8 cellular contexts compared by ENCODE assay signal in genomic region chr17:81635431-81635830, GRCh38. TPM values are rescaled to one million over a fixed set of nuclear protein-coding genes. Genes with fewer than 3 reads are reported as not detected.
DNase-seq lines count a peak whose midpoint lies in the region; ATAC-seq, FAIRE-seq and TF ChIP-seq lines count a peak whose summit lies in the region.

No MANE protein-coding gene starts in this region.

- peaks cover 30% of the 10 kb centered on the region for H3K4me1 Mint-ChIP-seq in HFFc6 (ENCODE audit: low read depth)

- TF ChIP-seq RAD21 in K562 (CRISPR knock-in tag; conservative IDR thresholded peaks at IDR 0.05 in 1 of 2, IDR thresholded peaks at IDR 0.05 in 1 of 2): no peak

- peak overlapping the region; percentile 89 to 94 for H3K9ac ChIP-seq in K562 (ENCODE audit: insufficient read depth in 1 of 2, low read depth in 2 of 2, low read length in 2 of 2)

- in situ Hi-C loops in K562 (cut with MboI): no loop called here

- TF ChIP-seq POLR2A in K562 (conservative IDR thresholded peaks at IDR 0.05): no peak

- WGBS in K562 (ENCODE audit: insufficient coverage, low coverage, missing lambda C conversion rate): 31% methylated on average over 5 of the region's 5 CpGs

- H3K27ac ChIP-seq in 22Rv1 (peak overlapping the region; percentile 84; the same call in 1 of the 2 replicates), K562 (ENCODE audit: extremely low read depth, low read depth, low read length) (peak overlapping the region; percentile 87), lower lobe of right lung (peak overlapping the region; percentile 91)

- peaks cover 6% of the 10 kb centered on the region for H4K20me1 ChIP-seq in K562 (replicated peaks; ENCODE audit: control insufficient read depth, insufficient read depth, low read length)

- H3K9me3 Mint-ChIP-seq in HFFc6: no peaks in the 10 kb centered on the region

- peak overlapping the region; percentile 94 for H3K4me3 Mint-ChIP-seq in HFFc6

- H3K27me3 ChIP-seq in K562 (ENCODE audit: control insufficient read depth in 2 of 2, insufficient read depth in 2 of 2, low read length in 2 of 2): no peaks in the 10 kb centered on the region
- H3K27me3 ChIP-seq in lower lobe of right lung (ENCODE audit: low read depth): no peaks in the 10 kb centered on the region

- H3K36me3 Mint-ChIP-seq in HFFc6 (ENCODE audit: low read depth): peaks cover 14% of the 10 kb centered on the region

- CTCF ChIA-PET in K562 (lab: Yijun Ruan, JAX; ENCODE audit: low intra/inter-chr PET ratio): no interaction called here

- FAIRE-seq in K562 (lab: Jason Lieb, UNC): no peak

- H3K79me2 ChIP-seq in K562 (ENCODE audit: control insufficient read depth, insufficient read depth, low read length): peaks cover 63% of the 10 kb centered on the region

- TF ChIP-seq CTCF in 22Rv1 (IDR thresholded peaks at IDR 0.05) (no peak), HFFc6 (IDR thresholded peaks at IDR 0.05) (no peak), K562 (IDR thresholded peaks at IDR 0.05 in 2 of 3, conservative IDR thresholded peaks at IDR 0.05 in 1 of 3; ENCODE audit: insufficient read depth in 2 of 3, low read depth in 1 of 3, low read length in 3 of 3) (no peak), lower lobe of right lung (IDR thresholded peaks at IDR 0.05) (no peak)

- POLR2A ChIA-PET in K562 (lab: Yijun Ruan, JAX): interaction anchor here (0.6 to 1.4 kb wide), 4 partner anchors 31 to 274 kb away, joined by 3 to 6 read pairs (median 4); partner anchors contain the start of gene CCDC137

- H3K4me3 ChIP-seq in K562 (peak overlapping the region; percentile 69), lower lobe of right lung (peak overlapping the region; percentile 74)

- H3K4me2 ChIP-seq in K562 (ENCODE audit: insufficient read depth, low read length): peak overlapping the region; percentile 84

- no peak overlapping the region for H2AFZ ChIP-seq in K562 (ENCODE audit: low read depth, low read length)

- TSS peak; percentile 74 for BruUV-seq in K562 (replicated peaks; lab: Mats Ljungman, UMichigan)

- H3K36me3 ChIP-seq in K562 (ENCODE audit: control insufficient read depth, insufficient read depth, low read length) (peaks cover 34% of the 10 kb centered on the region; the same call in 2 of the 3 replicates), lower lobe of right lung (peaks cover 2% of the 10 kb centered on the region)

- DNase-seq in HFFc6: no peak
- peak in 1 of 4 experiments; percentile 26 for DNase-seq in K562 (ENCODE audit: extremely low read depth in 1 of 4, low spot score in 3 of 4)
- DNase-seq in lower lobe of right lung: no peak
- DNase-seq in foreskin melanocyte: no peak
- DNase-seq in A172 (ENCODE audit: low spot score): no peak
- no peak for DNase-seq in activated CD4-positive, alpha-beta T cell treated with anti-CD3 and anti-CD28 coated beads for 1 hour

- intact Hi-C loops in K562 (cut with micrococcal nuclease): no loop called here
- intact Hi-C loops in lower lobe of right lung (cut with DNase I): no loop called here

- peaks cover 20 to 22% of the 10 kb centered on the region in 2 experiments; a peak in 4 of 5 replicates for H3K4me1 ChIP-seq in K562 (replicated peaks in 1 of 2; ENCODE audit: control insufficient read depth in 2 of 2, insufficient read depth in 2 of 2, low read length in 2 of 2)
- peaks cover 32% of the 10 kb centered on the region for H3K4me1 ChIP-seq in lower lobe of right lung

- no peaks in the 10 kb centered on the region; the same call in 1 of the 2 replicates for H3K27me3 Mint-ChIP-seq in HFFc6 (ENCODE audit: insufficient read depth)

- ATAC-seq in K562 (peak; percentile 11; the same call in 2 of the 3 replicates), lower lobe of right lung (no peak), GM21825 (IDR thresholded peaks at IDR 0.05; ENCODE audit: unreplicated experiment) (no peak)

- H3K27ac Mint-ChIP-seq in HFFc6: peak overlapping the region; percentile 92

- H3K9me3 ChIP-seq in K562 (replicated peaks; ENCODE audit: control insufficient read depth, insufficient read depth, low read depth, low read length) (no peaks in the 10 kb centered on the region), lower lobe of right lung (no peaks in the 10 kb centered on the region)

- H3K9me1 ChIP-seq in K562 (ENCODE audit: control insufficient read depth, insufficient read depth, low read length): no peaks in the 10 kb centered on the region

- no peak for TF ChIP-seq EP300 in K562 (IDR thresholded peaks at IDR 0.05; ENCODE audit: low read length)

RNA-seq across cellular contexts. Expression of gene NPLOC4, which starts 1.5 kb away (rescaled TPM):
- total RNA-seq in HFFc6 (2021; fragmentation: NEBNext Ultra II Directional; extraction: Animal tissue kit (Norgen Biotek cat#: 25700)): 100 to 1,000 TPM; 121 to 140 (median 133) TPM
- 277 and 501 TPM in 2 replicates for total RNA-seq in K562 (2011; cell fraction: chromatin; rRNA removed; ENCODE audit: low replicate concordance)
- 241 and 247 TPM in 2 replicates for total RNA-seq in K562 (2011; cell fraction: nucleolus; rRNA removed)
- 239 and 253 TPM in 2 replicates for total RNA-seq in K562 (2011; cell fraction: nucleoplasm; rRNA removed)
- total RNA-seq in K562 (2014; rRNA removed) (65.1 and 82.2 TPM in 2 replicates), K562 (2014; rRNA removed; fragmentation: Illumina TruSeq; extraction: Trizol) (47.4 and 53.0 TPM in 2 replicates), K562 (2015; rRNA removed; fragmentation: Illumina TruSeq; extraction: Trizol) (55.6 and 57.9 TPM in 2 replicates), K562 (2021) (116 and 124 TPM in 2 replicates), lower lobe of right lung (69.6 TPM)
- polyA plus RNA-seq in K562 (2011; rRNA removed) (84.1 and 93.9 TPM in 2 replicates), K562 (2014; fragmentation: Illumina TruSeq; extraction: Trizol) (69.0 and 74.7 TPM in 2 replicates), K562 (2014; fragmentation: Nextera tagmentation; extraction: Ambion mirVana) (1 to 10 TPM; 1.5 to 2.5 TPM), K562 (2014; rRNA removed) (64.5 and 78.1 TPM in 2 replicates)
- 85.5 and 112 TPM in 2 replicates for polyA plus RNA-seq in K562 (2011; cell fraction: cytosol; rRNA removed)
- polyA plus RNA-seq in K562 (2011; cell fraction: nucleus; rRNA removed): 134 and 203 TPM in 2 replicates
- polyA plus RNA-seq in K562 (2012): 53.5 and 61.2 TPM in 2 replicates
- polyA minus RNA-seq in K562 (2011; rRNA and poly(A)+ RNA removed): 117 and 181 TPM in 2 replicates
- polyA minus RNA-seq in K562 (2011; cell fraction: cytosol; rRNA and poly(A)+ RNA removed): 99.8 and 121 TPM in 2 replicates
- polyA minus RNA-seq in K562 (2011; cell fraction: nucleus; rRNA and poly(A)+ RNA removed): 52.1 and 62.5 TPM in 2 replicates
- 89.3 and 93.9 TPM in 2 replicates for total RNA-seq in A172 (2014; rRNA removed; shearing (Covaris generic))

RNA-seq across cellular contexts. Expression of gene TSPAN10, which starts 1.6 kb away (rescaled TPM):
- total RNA-seq in HFFc6 (2021; fragmentation: NEBNext Ultra II Directional; extraction: Animal tissue kit (Norgen Biotek cat#: 25700)): 10 to 100 TPM; 14.3 to 19.6 (median 17.2) TPM
- 1.5 and 3.7 TPM in 2 replicates for total RNA-seq in K562 (2011; cell fraction: chromatin; rRNA removed; ENCODE audit: low replicate concordance)
- 1.0 and 1.8 TPM in 2 replicates for total RNA-seq in K562 (2011; cell fraction: nucleolus; rRNA removed)
- total RNA-seq in K562 (2011; cell fraction: nucleoplasm; rRNA removed): 1.6 and 4.0 TPM in 2 replicates
- total RNA-seq in K562 (2014; rRNA removed) (0.12 and 0.14 TPM in 2 replicates), K562 (2014; rRNA removed; fragmentation: Illumina TruSeq; extraction: Trizol) (not detected in 2 replicates), K562 (2015; rRNA removed; fragmentation: Illumina TruSeq; extraction: Trizol) (0.11 and 0.14 TPM in 2 replicates), K562 (2021) (0.13 TPM in 1 of 2 replicates, not detected in the other), lower lobe of right lung (1.1 TPM)
- polyA plus RNA-seq in K562 (2011; rRNA removed) (0.28 and 0.31 TPM in 2 replicates), K562 (2014; fragmentation: Illumina TruSeq; extraction: Trizol) (0.07 and 0.12 TPM in 2 replicates), K562 (2014; fragmentation: Nextera tagmentation; extraction: Ambion mirVana) (under 1 TPM; 0.08 to 0.13 TPM), K562 (2014; rRNA removed) (0.04 and 0.05 TPM in 2 replicates)
- 0.15 and 0.21 TPM in 2 replicates for polyA plus RNA-seq in K562 (2011; cell fraction: cytosol; rRNA removed)
- polyA plus RNA-seq in K562 (2011; cell fraction: nucleus; rRNA removed): 0.28 and 0.36 TPM in 2 replicates
- 0.23 and 0.46 TPM in 2 replicates for polyA plus RNA-seq in K562 (2012)
- 0.42 and 0.84 TPM in 2 replicates for polyA minus RNA-seq in K562 (2011; rRNA and poly(A)+ RNA removed)
- not detected in 2 replicates for polyA minus RNA-seq in K562 (2011; cell fraction: cytosol; rRNA and poly(A)+ RNA removed)
- polyA minus RNA-seq in K562 (2011; cell fraction: nucleus; rRNA and poly(A)+ RNA removed): 0.27 and 0.78 TPM in 2 replicates
- total RNA-seq in A172 (2014; rRNA removed; shearing (Covaris generic)): 5.7 and 6.8 TPM in 2 replicates

RNA-seq across cellular contexts. Expression of gene PDE6G, which starts 20.9 kb away (rescaled TPM):
- under 1 TPM in 5 of 6 experiments, not detected in 1; 0.37 to 0.76 (median 0.57) TPM for total RNA-seq in HFFc6 (2021; fragmentation: NEBNext Ultra II Directional; extraction: Animal tissue kit (Norgen Biotek cat#: 25700))
- total RNA-seq in K562 (2011; cell fraction: chromatin; rRNA removed; ENCODE audit: low replicate concordance): 0.32 TPM in 1 of 2 replicates, not detected in the other
- total RNA-seq in K562 (2011; cell fraction: nucleolus; rRNA removed): not detected in 2 replicates
- total RNA-seq in K562 (2011; cell fraction: nucleoplasm; rRNA removed): not detected in 2 replicates
- total RNA-seq in K562 (2014; rRNA removed): 0.59 TPM in 1 of 2 replicates, not detected in the other
- not detected in 2 replicates for total RNA-seq in K562 (2014; rRNA removed; fragmentation: Illumina TruSeq; extraction: Trizol)
- total RNA-seq in K562 (2015; rRNA removed; fragmentation: Illumina TruSeq; extraction: Trizol): not detected in 2 replicates
- total RNA-seq in K562 (2021): not detected in 2 replicates
- polyA plus RNA-seq in K562 (2011; rRNA removed): 0.14 and 0.19 TPM in 2 replicates
- 0.55 and 1.1 TPM in 2 replicates for polyA plus RNA-seq in K562 (2011; cell fraction: cytosol; rRNA removed)
- polyA plus RNA-seq in K562 (2011; cell fraction: nucleus; rRNA removed): 0.37 TPM in 1 of 2 replicates, not detected in the other
- polyA plus RNA-seq in K562 (2012): 0.10 TPM in 1 of 2 replicates, not detected in the other
- 0.18 TPM in 1 of 2 replicates, not detected in the other for polyA plus RNA-seq in K562 (2014; fragmentation: Illumina TruSeq; extraction: Trizol)
- polyA plus RNA-seq in K562 (2014; fragmentation: Nextera tagmentation; extraction: Ambion mirVana): not detected
- not detected in 2 replicates for polyA plus RNA-seq in K562 (2014; rRNA removed)
- not detected in 2 replicates for polyA minus RNA-seq in K562 (2011; rRNA and poly(A)+ RNA removed)
- polyA minus RNA-seq in K562 (2011; cell fraction: cytosol; rRNA and poly(A)+ RNA removed): not detected in 2 replicates
- not detected in 2 replicates for polyA minus RNA-seq in K562 (2011; cell fraction: nucleus; rRNA and poly(A)+ RNA removed)
- total RNA-seq in lower lobe of right lung: 2.0 TPM
- total RNA-seq in A172 (2014; rRNA removed; shearing (Covaris generic)): 1.1 and 2.0 TPM in 2 replicates

RNA-seq across cellular contexts. Expression of gene OXLD1, which starts 31.0 kb away (rescaled TPM):
- 10 to 100 TPM; 20.9 to 33.4 (median 30.9) TPM for total RNA-seq in HFFc6 (2021; fragmentation: NEBNext Ultra II Directional; extraction: Animal tissue kit (Norgen Biotek cat#: 25700))
- 19.4 and 38.5 TPM in 2 replicates for total RNA-seq in K562 (2011; cell fraction: chromatin; rRNA removed; ENCODE audit: low replicate concordance)
- total RNA-seq in K562 (2011; cell fraction: nucleolus; rRNA removed): 63.3 and 75.7 TPM in 2 replicates
- 44.2 and 51.1 TPM in 2 replicates for total RNA-seq in K562 (2011; cell fraction: nucleoplasm; rRNA removed)
- 115 and 139 TPM in 2 replicates for total RNA-seq in K562 (2014; rRNA removed)
- 8.5 and 10.3 TPM in 2 replicates for total RNA-seq in K562 (2014; rRNA removed; fragmentation: Illumina TruSeq; extraction: Trizol)
- total RNA-seq in K562 (2015; rRNA removed; fragmentation: Illumina TruSeq; extraction: Trizol): 29.3 and 30.7 TPM in 2 replicates
- 78.8 and 81.0 TPM in 2 replicates for total RNA-seq in K562 (2021)
- polyA plus RNA-seq in K562 (2011; rRNA removed): 36.1 and 45.3 TPM in 2 replicates
- polyA plus RNA-seq in K562 (2011; cell fraction: cytosol; rRNA removed): 58.4 and 135 TPM in 2 replicates
- polyA plus RNA-seq in K562 (2011; cell fraction: nucleus; rRNA removed): 88.9 and 153 TPM in 2 replicates
- 50.3 and 62.9 TPM in 2 replicates for polyA plus RNA-seq in K562 (2012)
- 12.7 and 29.1 TPM in 2 replicates for polyA plus RNA-seq in K562 (2014; fragmentation: Illumina TruSeq; extraction: Trizol)
- polyA plus RNA-seq in K562 (2014; fragmentation: Nextera tagmentation; extraction: Ambion mirVana): 1 to 10 TPM; 4.4 to 7.9 TPM
- polyA plus RNA-seq in K562 (2014; rRNA removed): 114 and 117 TPM in 2 replicates
- polyA minus RNA-seq in K562 (2011; rRNA and poly(A)+ RNA removed): 9.6 and 11.1 TPM in 2 replicates
- 14.7 and 16.7 TPM in 2 replicates for polyA minus RNA-seq in K562 (2011; cell fraction: cytosol; rRNA and poly(A)+ RNA removed)
- polyA minus RNA-seq in K562 (2011; cell fraction: nucleus; rRNA and poly(A)+ RNA removed): 23.0 and 28.5 TPM in 2 replicates
- 29.7 TPM for total RNA-seq in lower lobe of right lung
- total RNA-seq in A172 (2014; rRNA removed; shearing (Covaris generic)): 42.0 and 58.8 TPM in 2 replicates

RNA-seq across cellular contexts. Expression of gene CCDC137, which starts 31.1 kb away (rescaled TPM):
- total RNA-seq in HFFc6 (2021; fragmentation: NEBNext Ultra II Directional; extraction: Animal tissue kit (Norgen Biotek cat#: 25700)): 10 to 100 TPM; 22.8 to 28.8 (median 25.2) TPM
- total RNA-seq in K562 (2011; cell fraction: chromatin; rRNA removed; ENCODE audit: low replicate concordance): 45.8 and 69.3 TPM in 2 replicates
- 37.0 and 38.7 TPM in 2 replicates for total RNA-seq in K562 (2011; cell fraction: nucleolus; rRNA removed)
- total RNA-seq in K562 (2011; cell fraction: nucleoplasm; rRNA removed): 27.8 and 51.5 TPM in 2 replicates
- total RNA-seq in K562 (2014; rRNA removed): 56.0 and 64.2 TPM in 2 replicates
- 20.0 and 21.4 TPM in 2 replicates for total RNA-seq in K562 (2014; rRNA removed; fragmentation: Illumina TruSeq; extraction: Trizol)
- total RNA-seq in K562 (2015; rRNA removed; fragmentation: Illumina TruSeq; extraction: Trizol): 47.1 and 48.5 TPM in 2 replicates
- 48.9 and 49.2 TPM in 2 replicates for total RNA-seq in K562 (2021)
- 18.9 and 24.8 TPM in 2 replicates for polyA plus RNA-seq in K562 (2011; rRNA removed)
- polyA plus RNA-seq in K562 (2011; cell fraction: cytosol; rRNA removed): 18.3 and 30.6 TPM in 2 replicates
- 40.1 and 55.8 TPM in 2 replicates for polyA plus RNA-seq in K562 (2011; cell fraction: nucleus; rRNA removed)
- polyA plus RNA-seq in K562 (2012): 28.5 and 39.2 TPM in 2 replicates
- polyA plus RNA-seq in K562 (2014; fragmentation: Illumina TruSeq; extraction: Trizol): 38.3 and 41.1 TPM in 2 replicates
- 1 to 10 TPM; 2.3 to 4.1 TPM for polyA plus RNA-seq in K562 (2014; fragmentation: Nextera tagmentation; extraction: Ambion mirVana)
- 63.7 and 68.1 TPM in 2 replicates for polyA plus RNA-seq in K562 (2014; rRNA removed)
- 4.4 and 4.8 TPM in 2 replicates for polyA minus RNA-seq in K562 (2011; rRNA and poly(A)+ RNA removed)
- polyA minus RNA-seq in K562 (2011; cell fraction: cytosol; rRNA and poly(A)+ RNA removed): 8.5 TPM in 2 replicates
- 9.4 and 17.3 TPM in 2 replicates for polyA minus RNA-seq in K562 (2011; cell fraction: nucleus; rRNA and poly(A)+ RNA removed)
- total RNA-seq in lower lobe of right lung: 12.8 TPM
- total RNA-seq in A172 (2014; rRNA removed; shearing (Covaris generic)): 18.5 and 21.7 TPM in 2 replicates
